Comparison of ENCODE assay signal across 10 cellular contexts in genomic region chr6:26028753-26029569, GRCh38. TPM values are rescaled to one million over a fixed set of nuclear protein-coding genes. Genes with fewer than 3 reads are reported as not detected.
DNase-seq lines count a peak whose midpoint lies in the region; ATAC-seq, FAIRE-seq and TF ChIP-seq lines count a peak whose summit lies in the region.
"Had no signal": no experiment of that assay in that cellular context is flagged by ENCODE, and none has a peak within 500 bp of the region (broad histone marks: within the 10 kb centered on the region; RNA-seq: fewer than 3 reads in every experiment).

No MANE protein-coding gene starts in this region.

- H3K4me3 Mint-ChIP-seq in MCF 10A (ENCODE audit: unreplicated experiment): peak overlapping the region; percentile 35

- H3K27me3 ChIP-seq in breast epithelium: no peaks in the 10 kb centered on the region
- H3K27me3 ChIP-seq in Panc1 (ENCODE audit: control insufficient read depth, insufficient read depth, low read length): no peaks in the 10 kb centered on the region
- no peaks in the 10 kb centered on the region for H3K27me3 ChIP-seq in H1 (replicated peaks in 1 of 4; ENCODE audit: control insufficient read depth in 3 of 4, extremely low read depth in 1 of 4, insufficient read depth in 3 of 4, low read length in 3 of 4)
- no peaks in the 10 kb centered on the region for H3K27me3 ChIP-seq in thymus (ENCODE audit: control insufficient read depth, insufficient read depth)
- H3K27me3 ChIP-seq in prostate gland (replicated peaks; ENCODE audit: insufficient read depth): no peaks in the 10 kb centered on the region

- peak overlapping the region; percentile 80; the same call in 1 of the 2 replicates for H2BK12ac ChIP-seq in H1 (ENCODE audit: low read depth, low read length)

- H2BK5ac ChIP-seq in H1 (ENCODE audit: low read depth, low read length): peak overlapping the region; percentile 49; the same call in 1 of the 2 replicates

- H3K9me3 Mint-ChIP-seq in MCF 10A (ENCODE audit: unreplicated experiment): no peaks in the 10 kb centered on the region

- CTCF ChIA-PET in MCF 10A (lab: Yijun Ruan, JAX): interaction anchor here (1.0 to 5.8 kb wide), 4 partner anchors 12 to 70 kb away, joined by 4 to 70 read pairs (median 6); a partner anchor contains a TSS
- CTCF ChIA-PET in Panc1 (lab: Charles Lee): no interaction called here
- CTCF ChIA-PET in H1 (lab: Charles Lee; ENCODE audit: partially characterized antibody): interaction anchor here (0.9 to 1.6 kb wide), 3 partner anchors 9 to 20 kb away, joined by 3 to 4 read pairs (median 3); a partner anchor contains a TSS

- POLR2A ChIA-PET in MCF 10A (lab: Yijun Ruan, JAX): interaction anchor here (0.6 to 20.2 kb wide), 19 partner anchors 9 to 1843 kb away, joined by 3 to 1354 read pairs (median 34); a partner anchor contains a TSS
- POLR2A ChIA-PET in Panc1 (lab: Charles Lee): interaction anchor here (0.6 to 9.8 kb wide), 3 partner anchors 8 to 21 kb away, joined by 14 to 207 read pairs (median 58); a partner anchor contains a TSS
- POLR2A ChIA-PET in H1 (lab: Charles Lee; ENCODE audit: partially characterized antibody): interaction anchor here (0.8 to 43.5 kb wide), 31 partner anchors 4 to 1865 kb away, joined by 3 to 1982 read pairs (median 40); partner anchors contain the start of gene HFE

- peak overlapping the region; percentile 49 to 56 (median 54); a peak in 6 of 7 replicates for H3K9ac ChIP-seq in H1 (replicated peaks in 1 of 4; ENCODE audit: extremely low read depth in 1 of 4, low read depth in 3 of 4, low read length in 3 of 4)

- intact Hi-C loops in MCF 10A (cut with micrococcal nuclease): no loop called here
- intact Hi-C loops in breast epithelium (cut with DNase I; ENCODE audit: low total_unique reads): no loop called here
- intact Hi-C loops in Panc1 (cut with micrococcal nuclease; ENCODE audit: unreplicated experiment): no loop called here
- intact Hi-C loops in prostate gland (cut with DNase I): loop anchor here (5.0 kb wide), 1 partner anchor 168 kb away; a partner anchor contains a TSS

- H3K36me3 ChIP-seq in breast epithelium: no peaks in the 10 kb centered on the region
- H3K36me3 ChIP-seq in Panc1 (ENCODE audit: control insufficient read depth, insufficient read depth, low read length): no peaks in the 10 kb centered on the region
- H3K36me3 ChIP-seq in H1 (ENCODE audit: control insufficient read depth in 2 of 4, insufficient read depth in 4 of 4, low read length in 3 of 4): no peaks in the 10 kb centered on the region
- H3K36me3 ChIP-seq in thymus (ENCODE audit: control insufficient read depth, insufficient read depth): no peaks in the 10 kb centered on the region
- no peaks in the 10 kb centered on the region for H3K36me3 ChIP-seq in prostate gland

- H2BK120ac ChIP-seq in H1 (replicated peaks; ENCODE audit: low read depth, low read length): peak overlapping the region; percentile 92

- H3K4me1 ChIP-seq in breast epithelium: no peaks in the 10 kb centered on the region
- peaks cover 51% of the 10 kb centered on the region for H3K4me1 ChIP-seq in Panc1 (ENCODE audit: control insufficient read depth, insufficient read depth, low read length)
- H3K4me1 ChIP-seq in H1 (replicated peaks in 1 of 4; ENCODE audit: control insufficient read depth in 3 of 4, insufficient read depth in 4 of 4, low read length in 3 of 4): peaks cover 2 to 17% (median 9%) of the 10 kb centered on the region in 4 experiments; a peak in 5 of 7 replicates
- peaks cover 10% of the 10 kb centered on the region for H3K4me1 ChIP-seq in thymus (ENCODE audit: control insufficient read depth, insufficient read depth, low read length)
- no peaks in the 10 kb centered on the region for H3K4me1 ChIP-seq in prostate gland (replicated peaks)

- in situ Hi-C loops in Panc1 (cut with HindIII; ENCODE audit: low pct_unique_long_range_greater_than_20kb, low sequenced_read_pairs): no loop called here

- H3K18ac ChIP-seq in H1 (ENCODE audit: extremely low read depth, low read length): peak overlapping the region; percentile 64

- no peak overlapping the region for H3K23ac ChIP-seq in H1 (ENCODE audit: insufficient read length)

- peak overlapping the region; percentile 62 for H4K91ac ChIP-seq in H1 (replicated peaks; ENCODE audit: insufficient read length, low read length)

- H3K36me3 Mint-ChIP-seq in MCF 10A (ENCODE audit: insufficient read depth, unreplicated experiment): peaks cover 26% of the 10 kb centered on the region

- peaks cover 17% of the 10 kb centered on the region for H3K23me2 ChIP-seq in H1 (ENCODE audit: low read depth, low read length)

- H3K27me3 Mint-ChIP-seq in MCF 10A (ENCODE audit: insufficient read depth, unreplicated experiment): no peaks in the 10 kb centered on the region

- no peaks in the 10 kb centered on the region for H3K9me3 ChIP-seq in breast epithelium
- no peaks in the 10 kb centered on the region for H3K9me3 ChIP-seq in Panc1 (ENCODE audit: control insufficient read depth, insufficient read depth, low read depth, low read length)
- no peaks in the 10 kb centered on the region for H3K9me3 ChIP-seq in H1 (ENCODE audit: insufficient read depth in 2 of 2, low read depth in 1 of 2, low read length in 1 of 2)
- H3K9me3 ChIP-seq in thymus (ENCODE audit: control insufficient read depth): no peaks in the 10 kb centered on the region
- no peaks in the 10 kb centered on the region for H3K9me3 ChIP-seq in prostate gland

- no peak overlapping the region for H2AFZ ChIP-seq in H1 (ENCODE audit: low read length)

- TF ChIP-seq EP300 in H1 (IDR thresholded peaks at IDR 0.05; ENCODE audit: borderline replicate concordance in 1 of 2, low read depth in 2 of 2, low read length in 2 of 2): no peak

- H3K4me2 ChIP-seq in H1 (ENCODE audit: insufficient read depth in 1 of 2, low read depth in 2 of 2, low read length in 2 of 2): peak overlapping the region; percentile 51 to 81

- DNase-seq in MCF 10A (ENCODE audit: unreplicated experiment) (no peak), breast epithelium (ENCODE audit: low spot score in 2 of 2) (no peak), Panc1 (ENCODE audit: low read depth, low spot score) (no peak), H1 (ENCODE audit: low read depth in 1 of 2, low spot score in 2 of 2) (peak in 1 of 2 experiments; percentile 61), dermis blood vessel endothelial cell (no peak), omental fat pad (ENCODE audit: low spot score) (no peak), prostate gland (ENCODE audit: low spot score) (no peak)
- DNase-seq: activated T-cell treated with anti-CD3 and anti-CD28 coated beads for 4 hours had no signal

- H3K4ac ChIP-seq in H1 (replicated peaks; ENCODE audit: insufficient read length, low read depth, low read length): peak overlapping the region; percentile 11

- H3K56ac ChIP-seq in H1 (replicated peaks; ENCODE audit: insufficient read length, low read depth, low read length): peak overlapping the region; percentile 56

- WGBS in H1 (ENCODE audit: extremely low coverage in 1 of 2, insufficient coverage in 1 of 2, insufficient read length in 1 of 2, insufficient replicate concordance in 2 of 2, low coverage in 1 of 2, low lambda C conversion rate in 2 of 2, missing lambda C conversion rate in 1 of 2), 2 experiments: 15% methylated on average over 10 of the region's 10 CpGs; no CpG with 5 or more reads in 1 of the 2 experiments
- WGBS in thymus: 86% methylated on average over 10 of the region's 10 CpGs
- WGBS in prostate gland: 57% methylated on average over 10 of the region's 10 CpGs

- H2BK20ac ChIP-seq in H1 (ENCODE audit: low read length): no peak overlapping the region

- FAIRE-seq in H1 (lab: Jason Lieb, UNC): no peak
- FAIRE-seq: islet of Langerhans had no signal

- H3K4me1 Mint-ChIP-seq in MCF 10A (ENCODE audit: insufficient read depth, unreplicated experiment): peaks cover 29% of the 10 kb centered on the region

- H3K4me3 ChIP-seq in breast epithelium: no peak overlapping the region
- H3K4me3 ChIP-seq in Panc1 (ENCODE audit: low read depth in 2 of 2, low read length in 2 of 2): peak overlapping the region; percentile 84 to 91
- H3K4me3 ChIP-seq in H1 (ENCODE audit: extremely low read depth in 1 of 4, insufficient read depth in 2 of 4, low read depth in 3 of 4, low read length in 4 of 4): peak overlapping the region in 2 of 4 experiments; percentile 14 to 95; a peak in 3 of 8 replicates
- H3K4me3 ChIP-seq in thymus (ENCODE audit: low read length): peak overlapping the region; percentile 15
- H3K4me3 ChIP-seq in prostate gland: no peak overlapping the region

- BruUV-seq in MCF 10A (replicated peaks; lab: Mats Ljungman, UMichigan) (no TSS peak), Panc1 (replicated peaks; lab: Mats Ljungman, UMichigan) (no TSS peak)

- no peak overlapping the region for H3K27ac Mint-ChIP-seq in MCF 10A (ENCODE audit: low read depth, unreplicated experiment)

- no peak overlapping the region for H3K27ac ChIP-seq in breast epithelium
- H3K27ac ChIP-seq in Panc1 (ENCODE audit: low read length): peak overlapping the region; percentile 100
- H3K27ac ChIP-seq in H1 (ENCODE audit: low read depth, low read length): peak overlapping the region; percentile 85
- no peak overlapping the region for H3K27ac ChIP-seq in thymus (ENCODE audit: low read depth)
- H3K27ac ChIP-seq in prostate gland: no peak overlapping the region

- H4K8ac ChIP-seq in H1 (ENCODE audit: extremely low read depth, insufficient read depth, low read length): no peak overlapping the region

- peak overlapping the region; percentile 12 for H4K5ac ChIP-seq in H1 (ENCODE audit: insufficient read length, low read depth, low read length)

- H4K20me1 ChIP-seq in H1 (replicated peaks in 1 of 2; ENCODE audit: control insufficient read depth in 1 of 2, insufficient read depth in 2 of 2, low read length in 2 of 2): peaks cover 0 to 5% of the 10 kb centered on the region in 2 experiments

- TF ChIP-seq POLR2A in breast epithelium (IDR thresholded peaks at IDR 0.05) (no peak), H1 (IDR thresholded peaks at IDR 0.05; ENCODE audit: control extremely low read depth in 1 of 2, low read depth in 2 of 2, low read length in 2 of 2) (peak; percentile 73 to 78), prostate gland (IDR thresholded peaks at IDR 0.05) (no peak)

- H3K79me1 ChIP-seq in H1 (ENCODE audit: low read depth, low read length): no peaks in the 10 kb centered on the region

- no peak overlapping the region for H2BK15ac ChIP-seq in H1 (ENCODE audit: low read length)

- no peak for TF ChIP-seq RAD21 in H1 (IDR thresholded peaks at IDR 0.05 in 1 of 2, conservative IDR thresholded peaks at IDR 0.05 in 1 of 2; ENCODE audit: low read depth in 2 of 2, low read length in 2 of 2)

- ATAC-seq in Panc1: no peak
- no peak for ATAC-seq in omental fat pad (ENCODE audit: low FRiP score)

- peak overlapping the region; percentile 6 for H3K14ac ChIP-seq in H1 (ENCODE audit: insufficient read length)

- no peaks in the 10 kb centered on the region for H3K79me2 ChIP-seq in H1 (ENCODE audit: control insufficient read depth in 1 of 2, insufficient read depth in 2 of 2, low read length in 2 of 2)

- TF ChIP-seq CTCF in MCF 10A (IDR thresholded peaks at IDR 0.05; ENCODE audit: unreplicated experiment) (no peak), breast epithelium (IDR thresholded peaks at IDR 0.05) (no peak), Panc1 (IDR thresholded peaks at IDR 0.05) (no peak), H1 (IDR thresholded peaks at IDR 0.05; ENCODE audit: control extremely low read depth in 1 of 3, insufficient read depth in 1 of 3, low read depth in 1 of 3, low read length in 3 of 3) (no peak), omental fat pad (IDR thresholded peaks at IDR 0.05) (no peak), prostate gland (IDR thresholded peaks at IDR 0.05) (no peak)

- H2AK5ac ChIP-seq in H1 (ENCODE audit: low read depth, low read length): no peak overlapping the region

RNA-seq across cellular contexts. Expression of gene HFE, which starts 58.3 kb away (rescaled TPM):
- total RNA-seq in MCF 10A (2022) (2.8 and 5.2 TPM in 2 replicates), breast epithelium (1 to 10 TPM; 5.6 to 9.4 (median 8.6) TPM), Panc1 (2021; ENCODE audit: unreplicated experiment) (12.1 TPM), dermis blood vessel endothelial cell (2.2 and 6.2 TPM in 2 replicates), omental fat pad (10 to 100 TPM in 1 of 4 donors, 1 to 10 TPM in 3; 5.3 to 10.7 (median 8.8) TPM), prostate gland (10 to 100 TPM in 1 of 2 donors, 1 to 10 TPM in 1; 8.9 to 16.6 TPM)
- 17.7 TPM for polyA plus RNA-seq in Panc1 (2012; ENCODE audit: insufficient read length)
- total RNA-seq in H1 (2021; fragmentation: NEBNext Ultra II Directional; extraction: Animal tissue kit (Norgen Biotek cat#: 25700)): 1.6 and 2.0 TPM in 2 replicates
- polyA plus RNA-seq in H1 (2011; rRNA removed) (0.80 and 1.6 TPM in 2 replicates), thymus (3.8 TPM)
- 2.0 TPM for polyA plus RNA-seq in H1 (2011; cell fraction: cytosol; rRNA removed)
- polyA plus RNA-seq in H1 (2011; cell fraction: nucleus; rRNA removed): 2.1 TPM
- 1.9 to 3.3 TPM (median 2.0 TPM) in 4 replicates for polyA plus RNA-seq in H1 (2012, experiment 1 of 2)
- 0.33 TPM for polyA plus RNA-seq in H1 (2012, experiment 2 of 2)
- polyA plus RNA-seq in H1 (2013, experiment 1 of 2): 0.95 TPM
- 1.4 TPM for polyA plus RNA-seq in H1 (2013, experiment 2 of 2)
- polyA minus RNA-seq in H1 (2011; rRNA and poly(A)+ RNA removed): 3.2 and 3.4 TPM in 2 replicates
- polyA minus RNA-seq in H1 (2011; cell fraction: cytosol; rRNA and poly(A)+ RNA removed): 1.5 TPM
- polyA minus RNA-seq in H1 (2011; cell fraction: nucleus; rRNA and poly(A)+ RNA removed): 3.6 TPM

Comparison
In these comparisons a context has a peak if more than half of its experiments do, and no peak if none do; other contexts are left out.
1. H3K27ac ChIP-seq: peak in Panc1 (single experiment) and H1 (single experiment); none in breast epithelium (0 of 2), thymus (single experiment) and prostate gland (0 of 2).
2. H3K4me3 ChIP-seq: peak in Panc1 (2 of 2) and thymus (single experiment); none in breast epithelium (0 of 3) and prostate gland (0 of 2).
3. POLR2A ChIP-seq: peak in H1 (2 of 2); none in breast epithelium (single experiment) and prostate gland (single experiment).